In the genomic region with DNA sequence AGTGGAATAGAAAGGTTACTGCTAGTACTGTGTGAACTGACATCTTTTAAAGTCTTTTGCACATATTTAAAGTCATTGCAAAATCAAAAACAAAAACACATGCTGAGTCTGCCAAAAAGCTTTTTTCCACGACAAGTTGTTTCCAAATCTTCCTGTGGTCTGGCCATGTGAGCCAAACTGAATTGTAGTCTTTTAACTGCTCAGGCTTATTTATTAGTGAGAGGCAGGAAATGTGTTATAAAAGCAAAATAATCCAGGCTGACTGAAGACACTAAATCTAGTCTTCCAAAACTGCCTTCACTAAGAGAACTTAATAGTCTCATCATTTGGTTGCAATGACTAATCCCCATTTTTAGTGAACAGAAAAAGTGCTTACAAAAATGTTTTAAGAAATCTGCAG, we compare ENCODE assay signal across 9 cellular contexts. TPM values are rescaled to one million over a fixed set of nuclear protein-coding genes. Genes with fewer than 3 reads are reported as not detected.
A peak's percentile ranks its signal among the peaks of the same experiment; 100 is the strongest.
DNase-seq lines count a peak whose midpoint lies in the region; TF ChIP-seq lines count a peak whose summit lies in the region.
"Had no signal": no experiment of that assay in that cellular context is flagged by ENCODE, and none has a peak within 500 bp of the region (broad histone marks: within the 10 kb centered on the region; RNA-seq: fewer than 3 reads in every experiment).

No MANE protein-coding gene starts in this region.

- TF ChIP-seq CTCF in BJ (IDR thresholded peaks at IDR 0.05; ENCODE audit: insufficient read depth, low read depth, low read length), result no peak
- no peak for TF ChIP-seq CTCF in neural crest cell (conservative IDR thresholded peaks at IDR 0.05)

- DNase-seq in BJ (ENCODE audit: low read depth), result peak; percentile 89
- DNase-seq in Karpas-422, result no peak
- DNase-seq in dermis microvascular lymphatic vessel endothelial cell (ENCODE audit: low read depth in 2 of 2), result peak; percentile 23 to 35
- DNase-seq in neural crest cell (ENCODE audit: low read depth, low spot score), result no peak
- no peak for DNase-seq in NCI-H2029 treated with DMSO at 0.1 percent for 48 hours (lab: John Stamatoyannopoulos, UW)
- no peak for DNase-seq in DMS114 treated with DMSO at 0.1 percent for 48 hours (lab: John Stamatoyannopoulos, UW; ENCODE audit: unreplicated experiment)
- DNase-seq in hippocampal formation (lab: John Stamatoyannopoulos, UW), result no peak
- DNase-seq in NCI-H524 (lab: John Stamatoyannopoulos, UW), result no peak

- no peaks in the 10 kb centered on the region for H3K9me2 ChIP-seq in Karpas-422 (replicated peaks; ENCODE audit: insufficient read depth, low read length)

- H3K4me1 Mint-ChIP-seq in neural crest cell, result peaks cover 50% of the 10 kb centered on the region

- H3K4me3 ChIP-seq in BJ (ENCODE audit: low read depth, low read length) (no peak overlapping the region), Karpas-422 (ENCODE audit: low read length) (no peak overlapping the region)

- H4K20me1 ChIP-seq in Karpas-422 (ENCODE audit: insufficient read depth, low read depth, low read length), result no peaks in the 10 kb centered on the region

- no peak overlapping the region for H3K27ac Mint-ChIP-seq in neural crest cell (ENCODE audit: unreplicated experiment)

- H3K79me2 ChIP-seq in Karpas-422 (ENCODE audit: low read length), result peaks cover 28% of the 10 kb centered on the region

- CTCF ChIA-PET in BJ (lab: Yijun Ruan, JAX), result interaction anchor here (2.7 kb wide), 1 partner anchor 107 kb away, joined by 16 read pairs; no protein-coding TSS in a partner anchor

- H3K27me3 ChIP-seq in BJ (ENCODE audit: control insufficient read depth, insufficient read depth, low read length) (no peaks in the 10 kb centered on the region), Karpas-422 (ENCODE audit: low read length) (no peaks in the 10 kb centered on the region)

- H2AFZ ChIP-seq in Karpas-422 (ENCODE audit: low read length), result no peak overlapping the region

- H3K9me3 Mint-ChIP-seq in neural crest cell, result no peaks in the 10 kb centered on the region

- POLR2A ChIA-PET in BJ (lab: Charles Lee), result no interaction called here

- no peaks in the 10 kb centered on the region for H3K27me3 Mint-ChIP-seq in neural crest cell (ENCODE audit: low read depth)

- H3K4me2 ChIP-seq in Karpas-422 (ENCODE audit: low read depth, low read length, poor library complexity, severe bottlenecking), result peak overlapping the region; percentile 92

- peaks cover 3% of the 10 kb centered on the region for H3K36me3 Mint-ChIP-seq in neural crest cell (ENCODE audit: low read depth)

- peak overlapping the region; percentile 11 for H3K4me3 Mint-ChIP-seq in neural crest cell

- H3K9me3 ChIP-seq in Karpas-422 (ENCODE audit: low read length), result no peaks in the 10 kb centered on the region

- H3K9ac ChIP-seq in Karpas-422 (ENCODE audit: low read length), result no peak overlapping the region

- H3K4me1 ChIP-seq in Karpas-422 (ENCODE audit: low read length), result peaks cover 34% of the 10 kb centered on the region

- H3K36me3 ChIP-seq in BJ (ENCODE audit: control insufficient read depth, insufficient read depth, low read length) (no peaks in the 10 kb centered on the region), Karpas-422 (ENCODE audit: insufficient read depth, low read length) (no peaks in the 10 kb centered on the region)

- H3K27ac ChIP-seq in Karpas-422 (ENCODE audit: low read length), result 0 out of 2 replicates have a peak overlapping the region, but pooled peaks have one; percentile 79

RNA-seq across cellular contexts. Expression of gene KRCC1, which starts 2.3 kb away (rescaled TPM):
- 16.8 and 33.7 TPM in 2 replicates for polyA plus RNA-seq in BJ (2011; rRNA removed)
- 3.2 and 3.7 TPM in 2 replicates for polyA minus RNA-seq in BJ (2011; rRNA and poly(A)+ RNA removed)
- 42.5 and 63.6 TPM in 2 replicates for total RNA-seq in Karpas-422 (2014; rRNA removed; shearing (Covaris generic); ENCODE audit: low replicate concordance)
- 11.8 and 14.6 TPM in 2 replicates for total RNA-seq in dermis microvascular lymphatic vessel endothelial cell
- total RNA-seq in neural crest cell, result 15.5 and 16.5 TPM in 2 replicates

RNA-seq across cellular contexts. Expression of gene SMYD1, which starts 14.3 kb away (rescaled TPM):
- not detected in 2 replicates for polyA plus RNA-seq in BJ (2011; rRNA removed)
- polyA minus RNA-seq in BJ (2011; rRNA and poly(A)+ RNA removed), result not detected in 2 replicates
- total RNA-seq in Karpas-422 (2014; rRNA removed; shearing (Covaris generic); ENCODE audit: low replicate concordance), result not detected in 2 replicates
- total RNA-seq in dermis microvascular lymphatic vessel endothelial cell, result not detected in 2 replicates
- not detected in 2 replicates for total RNA-seq in neural crest cell
- total RNA-seq: activated CD8-positive, alpha-beta memory T cell treated with anti-CD3 and anti-CD28 coated beads for 36 hours had no signal

RNA-seq across cellular contexts. Expression of gene RNU2-63P, which starts 37.0 kb away (rescaled TPM):
- polyA plus RNA-seq in BJ (2011; rRNA removed), result not detected in 2 replicates
- polyA minus RNA-seq in BJ (2011; rRNA and poly(A)+ RNA removed), result 24.5 and 35.8 TPM in 2 replicates
- not detected in 2 replicates for total RNA-seq in Karpas-422 (2014; rRNA removed; shearing (Covaris generic); ENCODE audit: low replicate concordance)
- 99.9 TPM in 1 of 2 replicates, not detected in the other for total RNA-seq in dermis microvascular lymphatic vessel endothelial cell
- total RNA-seq in neural crest cell, result 24.6 and 25.1 TPM in 2 replicates

Comparison
In these comparisons a context has a peak if more than half of its experiments do, and no peak if none do; other contexts are left out.
1. DNase-seq: peak in BJ (single experiment) and dermis microvascular lymphatic vessel endothelial cell (2 of 2); none in Karpas-422 (single experiment), neural crest cell (single experiment), NCI-H2029 treated with DMSO at 0.1 percent for 48 hours (single experiment), DMS114 treated with DMSO at 0.1 percent for 48 hours (single experiment), hippocampal formation (0 of 2) and NCI-H524 (0 of 2).